In genomic region chr10:97422921-97423420, GRCh38 we compare ENCODE assay signal across 6 cellular contexts. TPM values are rescaled to one million over a fixed set of nuclear protein-coding genes. Genes with fewer than 3 reads are reported as not detected.
DNase-seq lines count a peak whose midpoint lies in the region; ATAC-seq, FAIRE-seq and TF ChIP-seq lines count a peak whose summit lies in the region.

No MANE protein-coding gene starts in this region.

- no peaks in the 10 kb centered on the region for H3K9me1 ChIP-seq in endothelial cell of umbilical vein (replicated peaks; ENCODE audit: control insufficient read depth, extremely low read depth, insufficient read depth, low read length)

- dilution Hi-C loops in endothelial cell of umbilical vein (cut with MboI; ENCODE audit: extremely low pct_ligation_motif_present, low sequenced_read_pairs), result no loop called here

- TF ChIP-seq POLR2A in endothelial cell of umbilical vein (IDR thresholded peaks at IDR 0.05; ENCODE audit: low read depth, low read length), result no peak

- ATAC-seq in PC-3 (peak; percentile 32; the same call in 1 of the 2 replicates), HG03432 (IDR thresholded peaks at IDR 0.05; ENCODE audit: unreplicated experiment) (no peak), HG02870 (IDR thresholded peaks at IDR 0.05; ENCODE audit: unreplicated experiment) (no peak)

- no peaks in the 10 kb centered on the region for H3F3A ChIP-seq in PC-3 (ENCODE audit: low read length, unreplicated experiment)

- POLR2A ChIA-PET in AG04449 (lab: Yijun Ruan, JAX), result interaction anchor here (1.2 to 1.4 kb wide), 3 partner anchors 8 to 22 kb away, joined by 3 to 6 read pairs (median 3); partner anchors contain the start of gene RRP12
- POLR2A ChIA-PET in PC-3 (lab: Charles Lee; ENCODE audit: unreplicated experiment), result no interaction called here
- POLR2A ChIA-PET in endothelial cell of umbilical vein (lab: Charles Lee), result no interaction called here

- peak overlapping the region; percentile 29 for H3K4me2 ChIP-seq in PC-3 (ENCODE audit: low read length)
- H3K4me2 ChIP-seq in endothelial cell of umbilical vein (ENCODE audit: insufficient read depth, low read length), result peak overlapping the region; percentile 32

- H3K9me3 ChIP-seq in PC-3 (ENCODE audit: low read length), result no peaks in the 10 kb centered on the region
- H3K9me3 ChIP-seq in endothelial cell of umbilical vein (replicated peaks; ENCODE audit: control insufficient read depth, insufficient read depth, low read length), result no peaks in the 10 kb centered on the region

- H3K27ac ChIP-seq in PC-3 (ENCODE audit: low read length) (peak overlapping the region; percentile 85), endothelial cell of umbilical vein (ENCODE audit: insufficient read depth, low read depth, low read length) (peak overlapping the region; percentile 62)

- CTCF ChIA-PET in AG04449 (lab: Yijun Ruan, JAX), result interaction anchor here (1.7 to 8.5 kb wide), 4 partner anchors 11 to 22 kb away, joined by 4 to 108 read pairs (median 28); partner anchors contain the start of gene RRP12
- CTCF ChIA-PET in PC-3 (lab: Charles Lee), result interaction anchor here (0.6 kb wide), 1 partner anchor 20 kb away, joined by 5 read pairs; no protein-coding TSS in a partner anchor
- CTCF ChIA-PET in endothelial cell of umbilical vein (lab: Charles Lee), result interaction anchor here (1.2 to 2.1 kb wide), 6 partner anchors 9 to 22 kb away, joined by 3 to 10 read pairs (median 6); partner anchors contain the start of gene RRP12

- BruUV-seq in PC-3 (replicated peaks; lab: Mats Ljungman, UMichigan), result no TSS peak
- BruUV-seq in endothelial cell of umbilical vein (replicated peaks; lab: Mats Ljungman, UMichigan), result no TSS peak

- H3K36me3 ChIP-seq in PC-3 (ENCODE audit: low read depth, low read length) (peaks cover 7% of the 10 kb centered on the region; the same call in 1 of the 2 replicates), endothelial cell of umbilical vein (ENCODE audit: control insufficient read depth in 2 of 2, extremely low read depth in 1 of 2, insufficient read depth in 2 of 2, low read length in 2 of 2) (no peaks in the 10 kb centered on the region)

- DNase-seq in AG04449 (ENCODE audit: low read depth, low spot score) (no peak), PC-3 (peak; percentile 66), endothelial cell of umbilical vein (ENCODE audit: low read depth, low spot score) (peak; percentile 82), NAMALWA (ENCODE audit: low spot score) (no peak)

- H3K79me2 ChIP-seq in PC-3 (ENCODE audit: low read length), result peaks cover 26% of the 10 kb centered on the region
- H3K79me2 ChIP-seq in endothelial cell of umbilical vein (ENCODE audit: control insufficient read depth, insufficient read depth, low read length), result peaks cover 30% of the 10 kb centered on the region

- H3K9me2 ChIP-seq in PC-3 (replicated peaks; ENCODE audit: low read length), result no peaks in the 10 kb centered on the region

- FAIRE-seq in endothelial cell of umbilical vein (lab: Jason Lieb, UNC), result peak; percentile 93

- H3K27me3 ChIP-seq in PC-3 (ENCODE audit: low read length) (no peaks in the 10 kb centered on the region), endothelial cell of umbilical vein (ENCODE audit: control insufficient read depth in 2 of 2, insufficient read depth in 2 of 2, low read length in 2 of 2) (no peaks in the 10 kb centered on the region)

- no peak for TF ChIP-seq CTCF in AG04449 (IDR thresholded peaks at IDR 0.05; ENCODE audit: insufficient read depth, low read length, missing control alignments)
- TF ChIP-seq CTCF in PC-3 (conservative IDR thresholded peaks at IDR 0.05; ENCODE audit: low read depth, low read length), result no peak
- no peak for TF ChIP-seq CTCF in endothelial cell of umbilical vein (IDR thresholded peaks at IDR 0.05; ENCODE audit: extremely low read depth in 1 of 2, insufficient read depth in 1 of 2, low read depth in 1 of 2, low read length in 2 of 2)

- H3K4me3 ChIP-seq in AG04449 (ENCODE audit: low read depth, low read length), result peak overlapping the region; percentile 12; the same call in 1 of the 2 replicates
- no peak overlapping the region for H3K4me3 ChIP-seq in PC-3 (ENCODE audit: low read length)
- no peak overlapping the region for H3K4me3 ChIP-seq in endothelial cell of umbilical vein (replicated peaks in 1 of 3; ENCODE audit: insufficient read depth in 1 of 3, low read depth in 1 of 3, low read length in 3 of 3)

- intact Hi-C loops in PC-3 (cut with micrococcal nuclease) (no loop called here), endothelial cell of umbilical vein (cut with micrococcal nuclease) (no loop called here)

- peaks cover 10% of the 10 kb centered on the region; the same call in 1 of the 2 replicates for H4K20me1 ChIP-seq in PC-3 (ENCODE audit: low read length)
- no peaks in the 10 kb centered on the region for H4K20me1 ChIP-seq in endothelial cell of umbilical vein (replicated peaks; ENCODE audit: control insufficient read depth, extremely low read depth, insufficient read depth, low read length)

- H3K4me1 ChIP-seq in PC-3 (ENCODE audit: insufficient read depth, low read length) (peaks cover 8% of the 10 kb centered on the region), endothelial cell of umbilical vein (ENCODE audit: control insufficient read depth, extremely low read depth, insufficient read depth, low read length) (peaks cover 18% of the 10 kb centered on the region)

- peak overlapping the region; percentile 17; the same call in 1 of the 2 replicates for H3K9ac ChIP-seq in PC-3 (ENCODE audit: low read length)
- H3K9ac ChIP-seq in endothelial cell of umbilical vein (replicated peaks; ENCODE audit: extremely low read depth, insufficient read depth, low read length), result peak overlapping the region; percentile 21

- H2AFZ ChIP-seq in PC-3 (ENCODE audit: low read length) (no peak overlapping the region), endothelial cell of umbilical vein (ENCODE audit: low read depth, low read length) (peak overlapping the region; percentile 0)

TF ChIP-seq in endothelial cell of umbilical vein, 7 proteins besides CTCF, POLR2A, EP300 and RAD21:
- TF ChIP-seq JUN (IDR thresholded peaks at IDR 0.05; ENCODE audit: borderline replicate concordance, insufficient read depth, insufficient read length, low read depth) (peak; percentile 78), FOS (IDR thresholded peaks at IDR 0.05; ENCODE audit: borderline replicate concordance, insufficient read depth, low read length) (peak; percentile 68), MAX (IDR thresholded peaks at IDR 0.05; ENCODE audit: insufficient read depth, insufficient read length) (no peak)

RNA-seq across cellular contexts. Expression of gene PGAM1, which starts 3.0 kb away (rescaled TPM):
- total RNA-seq in PC-3 (2014; rRNA removed) (591 and 661 TPM in 2 replicates), endothelial cell of umbilical vein (357 and 375 TPM in 2 replicates)
- polyA plus RNA-seq in endothelial cell of umbilical vein, result 372 and 375 TPM in 2 replicates
- 404 and 435 TPM in 2 replicates for polyA plus RNA-seq in endothelial cell of umbilical vein (2011; cell fraction: cytosol; rRNA removed)
- polyA plus RNA-seq in endothelial cell of umbilical vein (2011; cell fraction: nucleus; rRNA removed), result 176 and 177 TPM in 2 replicates
- polyA plus RNA-seq in endothelial cell of umbilical vein (2012), result 424 and 476 TPM in 2 replicates
- polyA minus RNA-seq in endothelial cell of umbilical vein, result 299 and 337 TPM in 2 replicates
- polyA minus RNA-seq in endothelial cell of umbilical vein (2011; cell fraction: cytosol; rRNA and poly(A)+ RNA removed), result 244 TPM
- polyA minus RNA-seq in endothelial cell of umbilical vein (2011; cell fraction: nucleus; rRNA and poly(A)+ RNA removed), result 55.8 and 60.8 TPM in 2 replicates

RNA-seq across cellular contexts. Expression of gene RRP12, which starts 21.8 kb away (rescaled TPM):
- total RNA-seq in PC-3 (2014; rRNA removed), result 34.4 and 44.2 TPM in 2 replicates
- total RNA-seq in endothelial cell of umbilical vein, result 35.8 and 40.9 TPM in 2 replicates
- polyA plus RNA-seq in endothelial cell of umbilical vein, result 11.9 and 13.6 TPM in 2 replicates
- polyA plus RNA-seq in endothelial cell of umbilical vein (2011; cell fraction: cytosol; rRNA removed), result 10.3 and 10.9 TPM in 2 replicates
- 45.6 and 45.9 TPM in 2 replicates for polyA plus RNA-seq in endothelial cell of umbilical vein (2011; cell fraction: nucleus; rRNA removed)
- polyA plus RNA-seq in endothelial cell of umbilical vein (2012), result 22.5 and 22.6 TPM in 2 replicates
- 25.5 and 35.2 TPM in 2 replicates for polyA minus RNA-seq in endothelial cell of umbilical vein
- 25.8 TPM for polyA minus RNA-seq in endothelial cell of umbilical vein (2011; cell fraction: cytosol; rRNA and poly(A)+ RNA removed)
- polyA minus RNA-seq in endothelial cell of umbilical vein (2011; cell fraction: nucleus; rRNA and poly(A)+ RNA removed), result 28.9 and 36.4 TPM in 2 replicates

RNA-seq across cellular contexts. Expression of gene EXOSC1, which starts 22.8 kb away (rescaled TPM):
- total RNA-seq in PC-3 (2014; rRNA removed) (23.0 and 34.7 TPM in 2 replicates), endothelial cell of umbilical vein (43.6 and 50.7 TPM in 2 replicates)
- polyA plus RNA-seq in endothelial cell of umbilical vein, result 47.6 and 52.9 TPM in 2 replicates
- polyA plus RNA-seq in endothelial cell of umbilical vein (2011; cell fraction: cytosol; rRNA removed), result 65.1 and 71.5 TPM in 2 replicates
- polyA plus RNA-seq in endothelial cell of umbilical vein (2011; cell fraction: nucleus; rRNA removed), result 32.8 and 36.5 TPM in 2 replicates
- polyA plus RNA-seq in endothelial cell of umbilical vein (2012), result 53.4 and 74.3 TPM in 2 replicates
- 22.0 and 29.5 TPM in 2 replicates for polyA minus RNA-seq in endothelial cell of umbilical vein
- polyA minus RNA-seq in endothelial cell of umbilical vein (2011; cell fraction: cytosol; rRNA and poly(A)+ RNA removed), result 34.4 TPM
- 11.1 and 17.5 TPM in 2 replicates for polyA minus RNA-seq in endothelial cell of umbilical vein (2011; cell fraction: nucleus; rRNA and poly(A)+ RNA removed)

RNA-seq across cellular contexts. Expression of gene ZDHHC16, which starts 23.0 kb away (rescaled TPM):
- 35.1 and 47.1 TPM in 2 replicates for total RNA-seq in PC-3 (2014; rRNA removed)
- total RNA-seq in endothelial cell of umbilical vein, result 52.0 and 53.2 TPM in 2 replicates
- 125 and 141 TPM in 2 replicates for polyA plus RNA-seq in endothelial cell of umbilical vein
- polyA plus RNA-seq in endothelial cell of umbilical vein (2011; cell fraction: cytosol; rRNA removed), result 68.6 and 70.6 TPM in 2 replicates
- 68.5 and 71.9 TPM in 2 replicates for polyA plus RNA-seq in endothelial cell of umbilical vein (2011; cell fraction: nucleus; rRNA removed)
- polyA plus RNA-seq in endothelial cell of umbilical vein (2012), result 45.3 and 45.4 TPM in 2 replicates
- polyA minus RNA-seq in endothelial cell of umbilical vein, result 120 and 142 TPM in 2 replicates
- polyA minus RNA-seq in endothelial cell of umbilical vein (2011; cell fraction: cytosol; rRNA and poly(A)+ RNA removed), result 52.4 TPM
- 34.2 and 41.0 TPM in 2 replicates for polyA minus RNA-seq in endothelial cell of umbilical vein (2011; cell fraction: nucleus; rRNA and poly(A)+ RNA removed)

Comparison
In these comparisons a context has a peak if more than half of its experiments do, and no peak if none do; other contexts are left out.
1. DNase-seq: peak in PC-3 (single experiment) and endothelial cell of umbilical vein (single experiment); none in AG04449 (single experiment) and NAMALWA (single experiment).